Comparison of ENCODE assay signal across 8 cellular contexts in genomic region chr5:123511648-123512605, GRCh38. TPM values are rescaled to one million over a fixed set of nuclear protein-coding genes. Genes with fewer than 3 reads are reported as not detected.
DNase-seq lines count a peak whose midpoint lies in the region; ATAC-seq and TF ChIP-seq lines count a peak whose summit lies in the region.

Gene CSNK1G3 (plus strand): TSS chr5:123512177. CDS start chr5:123545664, 33,487 bp downstream.

- DNase-seq in NCI-H1417 treated with DMSO at 0.1 percent for 48 hours (lab: John Stamatoyannopoulos, UW): peak; percentile 66
- DNase-seq in T-cell: peak; percentile 80 to 94 (median 89)
- peak; percentile 97 to 99 for DNase-seq in cardiac muscle cell (ENCODE audit: low read depth in 1 of 2, low spot score in 1 of 2)
- DNase-seq in tibial nerve (ENCODE audit: low spot score in 2 of 2): peak; percentile 93 to 95

- peaks cover 45 to 48% (median 46%) of the 10 kb centered on the region in 3 donors for H3K4me1 Mint-ChIP-seq in T-cell

- H2AFZ ChIP-seq in parathyroid adenoma: peak within 1 kb of the TSS; percentile 95

- ATAC-seq in HG02763 (IDR thresholded peaks at IDR 0.05; ENCODE audit: unreplicated experiment) (peak; percentile 95), T-cell (replicated peaks in 1 of 4) (peak; percentile 89 to 94 (median 92))

- H3K9ac ChIP-seq in parathyroid adenoma: no peak within 1 kb of the TSS

- H3K36me3 ChIP-seq in cardiac muscle cell (no peaks in the 10 kb centered on the region), parathyroid adenoma (ENCODE audit: control insufficient read depth, insufficient read depth, low read length) (no peaks in the 10 kb centered on the region), tibial nerve (no peaks in the 10 kb centered on the region)

- no peaks in the 10 kb centered on the region for H3K9me3 ChIP-seq in cardiac muscle cell (ENCODE audit: low read depth)
- no peaks in the 10 kb centered on the region for H3K9me3 ChIP-seq in parathyroid adenoma (ENCODE audit: control insufficient read depth, low read length)
- H3K9me3 ChIP-seq in tibial nerve: no peaks in the 10 kb centered on the region

- POLR2A ChIA-PET in T-cell (lab: Charles Lee): interaction anchor here (1.2 to 1.9 kb wide), 4 partner anchors 38 to 88 kb away, joined by 4 to 11 read pairs (median 5); partner anchors contain the start of gene CEP120 (in 2 of the 2)

- H3K4me1 ChIP-seq in cardiac muscle cell (ENCODE audit: low read depth): peaks cover 6% of the 10 kb centered on the region
- no peaks in the 10 kb centered on the region for H3K4me1 ChIP-seq in parathyroid adenoma
- H3K4me1 ChIP-seq in tibial nerve: peaks cover 0 to 35% (median 2%) of the 10 kb centered on the region in 4 donors

- H3K4me3 ChIP-seq in GM12875 (ENCODE audit: low read depth, low read length) (peak within 1 kb of the TSS; percentile 93), cardiac muscle cell (peak within 1 kb of the TSS; percentile 75), parathyroid adenoma (ENCODE audit: low read depth, low read length) (peak within 1 kb of the TSS; percentile 76), tibial nerve (peak within 1 kb of the TSS; percentile 74 to 93 (median 84))

- H3K4me3 Mint-ChIP-seq in T-cell: peak within 1 kb of the TSS; percentile 99

- H3K79me2 ChIP-seq in parathyroid adenoma: no peaks in the 10 kb centered on the region

- H3K9me3 Mint-ChIP-seq in T-cell: no peaks in the 10 kb centered on the region

- WGBS in adipose tissue, 3 donors: 1 to 2% (median 2%) methylated on average over 68 to 80 of the region's 82 CpGs
- WGBS in tibial nerve, 2 donors: 1% methylated on average over 47 to 69 of the region's 82 CpGs

- TF ChIP-seq POLR2A in tibial nerve (IDR thresholded peaks at IDR 0.05): peak; percentile 54 to 81

- 0 out of 2 replicates have a peak, but pooled peaks have one; percentile 9 for TF ChIP-seq CTCF in GM12875 (IDR thresholded peaks at IDR 0.05; ENCODE audit: borderline replicate concordance, insufficient read depth, low read depth, low read length)
- no peak for TF ChIP-seq CTCF in cardiac muscle cell (IDR thresholded peaks at IDR 0.05; ENCODE audit: low read depth, low read length)
- TF ChIP-seq CTCF in parathyroid adenoma (IDR thresholded peaks at IDR 0.05): peak; percentile 15
- TF ChIP-seq CTCF in tibial nerve (IDR thresholded peaks at IDR 0.05): peak in 1 of 5 experiments; percentile 30

- H3K4me2 ChIP-seq in parathyroid adenoma (ENCODE audit: low read length): peak within 1 kb of the TSS; percentile 92

- peak; percentile 94 to 99 for TF ChIP-seq EP300 in tibial nerve (IDR thresholded peaks at IDR 0.05)

- H3K27ac ChIP-seq in adipose tissue (ENCODE audit: low read depth, low read length): peak within 1 kb of the TSS; percentile 61
- H3K27ac ChIP-seq in cardiac muscle cell: peak within 1 kb of the TSS; percentile 98
- peak within 1 kb of the TSS; percentile 87 for H3K27ac ChIP-seq in parathyroid adenoma
- H3K27ac ChIP-seq in tibial nerve: peak within 1 kb of the TSS; percentile 87 to 96 (median 92)

- peaks cover 0 to 1% of the 10 kb centered on the region in 2 donors for H3K27me3 Mint-ChIP-seq in T-cell

- H3K27me3 ChIP-seq in cardiac muscle cell: no peaks in the 10 kb centered on the region
- no peaks in the 10 kb centered on the region for H3K27me3 ChIP-seq in parathyroid adenoma (ENCODE audit: control insufficient read depth, insufficient read depth, low read length)
- H3K27me3 ChIP-seq in tibial nerve: no peaks in the 10 kb centered on the region

- H3K27ac Mint-ChIP-seq in T-cell: peak within 1 kb of the TSS; percentile 98 to 99

- no peaks in the 10 kb centered on the region for H3K36me3 Mint-ChIP-seq in T-cell

- CTCF ChIA-PET in T-cell (lab: Charles Lee): interaction anchor here in 1 of 2 donors (1.4 to 2.7 kb wide), 2 partner anchors 33 to 89 kb away, joined by 3 to 22 read pairs; partner anchors contain the start of gene CEP120

RNA-seq across cellular contexts. Expression of gene CSNK1G3, which starts in this region (rescaled TPM):
- total RNA-seq in T-cell (10 to 100 TPM; 59.0 to 73.5 (median 71.9) TPM), cardiac muscle cell (33.4 and 36.0 TPM in 2 replicates), tibial nerve (10 to 100 TPM; 34.5 to 48.1 (median 39.5) TPM)
- polyA plus RNA-seq in adipose tissue (10 to 100 TPM in 1 of 3 donors, 1 to 10 TPM in 2; 5.4 to 12.7 (median 9.3) TPM), cardiac muscle cell (22.1 and 37.8 TPM in 2 replicates)

Comparison
In these comparisons a context has a peak if more than half of its experiments do, and no peak if none do; other contexts are left out.
1. Peak in every context shown above with its lines: DNase-seq, ATAC-seq, H3K4me3 ChIP-seq and H3K27ac ChIP-seq.